ENCODE assay signal across 25 cellular contexts in the genomic region with DNA sequence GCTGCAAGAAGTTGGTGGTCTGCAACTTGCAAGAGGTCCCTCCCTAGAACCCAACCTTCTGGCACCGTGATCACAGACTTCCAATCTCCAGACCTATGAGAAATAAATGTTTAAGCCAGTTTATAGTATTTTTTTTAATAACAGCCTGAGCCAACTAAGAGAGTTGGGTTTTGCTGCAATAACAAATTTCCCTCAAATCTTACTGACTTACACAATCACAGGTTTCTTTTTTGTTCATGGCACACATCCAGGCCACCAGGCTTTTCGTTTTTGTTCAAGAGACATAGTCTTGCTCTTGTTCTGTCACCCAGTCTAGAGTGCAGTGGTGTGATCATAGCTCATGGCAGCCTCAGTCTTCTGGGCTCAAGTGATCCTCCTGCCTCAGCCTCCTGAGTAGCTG. TPM values are rescaled to one million over a fixed set of nuclear protein-coding genes. Genes with fewer than 3 reads are reported as not detected.
"Had no signal": no experiment of that assay in that cellular context is flagged by ENCODE, and none has a peak within 500 bp of the region (broad histone marks: within the 10 kb centered on the region; RNA-seq: fewer than 3 reads in every experiment).

No MANE protein-coding gene starts in this region.

- ATAC-seq: activated CD8-positive, alpha-beta T cell treated with anti-CD3 and anti-CD28 coated beads, Interleukin-2, amount 10 ng/mL, durations not matched to agents 7 days and 5 days; PC-3; T-helper 17 cell; WTC11 had no signal

- FAIRE-seq: astrocyte had no signal

- H3K9me3 Mint-ChIP-seq: activated naive CD4-positive, alpha-beta T cell treated with anti-CD3 and anti-CD28 coated beads for 36 hours; activated T-cell treated with anti-CD3 and anti-CD28 coated beads, Interleukin-2, amount 50 U/mL, for 24 hours; central memory CD8-positive, alpha-beta T cell; WTC11 had no signal

- H3K27ac Mint-ChIP-seq: activated CD8-positive, alpha-beta T cell treated with anti-CD3 and anti-CD28 coated beads, Interleukin-2, amount 10 ng/mL, durations not matched to agents 7 days and 5 days; activated naive CD4-positive, alpha-beta T cell treated with anti-CD3 and anti-CD28 coated beads for 36 hours; activated naive CD8-positive, alpha-beta T cell; activated T-cell treated with anti-CD3 and anti-CD28 coated beads, Interleukin-2, amount 50 U/mL, for 24 hours; brain; T-helper 17 cell; WTC11 had no signal

- H3K4me3 Mint-ChIP-seq: activated CD8-positive, alpha-beta T cell treated with anti-CD3 and anti-CD28 coated beads, Interleukin-2, amount 10 ng/mL, durations not matched to agents 7 days and 5 days; activated naive CD4-positive, alpha-beta T cell treated with anti-CD3 and anti-CD28 coated beads for 36 hours; activated naive CD8-positive, alpha-beta T cell; activated T-cell treated with anti-CD3 and anti-CD28 coated beads, Interleukin-2, amount 50 U/mL, for 24 hours; brain; central memory CD8-positive, alpha-beta T cell; T-helper 17 cell; WTC11 had no signal

- DNase-seq: activated CD4-positive, alpha-beta T cell treated with anti-CD3 and anti-CD28 coated beads for 48 hours; activated CD4-positive, alpha-beta T cell treated with anti-CD3 and anti-CD28 coated beads, Interleukin-2, amount 50 U/mL, for 4 hours; activated CD4-positive, CD25-positive, alpha-beta regulatory T cell treated with anti-CD3 and anti-CD28 coated beads, Interleukin-2, amount 50 U/mL, for 72 hours; activated CD8-positive, alpha-beta memory T cell treated with anti-CD3 and anti-CD28 coated beads, Interleukin-2, amount 50 U/mL, for 48 hours; activated CD8-positive, alpha-beta T cell treated with anti-CD3 and anti-CD28 coated beads, Interleukin-2, amount 10 ng/mL, durations not matched to agents 7 days and 5 days; activated gamma-delta T cell; activated naive CD4-positive, alpha-beta T cell treated with anti-CD3 and anti-CD28 coated beads for 36 hours; activated T-cell treated with anti-CD3 and anti-CD28 coated beads, Interleukin-2, amount 50 U/mL, for 24 hours; amygdala; Kasumi-1; NCI-H1105 treated with DMSO at 0.1 percent for 48 hours; NCI-H1436 treated with DMSO at 0.1 percent for 48 hours; NCI-H187; NCI-H2081; NCI-H510A treated with DMSO at 0.1 percent for 48 hours; NCI-H69; PC-3; SIG-M5; T-helper 17 cell; T-helper 9 cell had no signal

- H3K36me3 Mint-ChIP-seq: activated naive CD8-positive, alpha-beta T cell had no signal

RNA-seq across cellular contexts. Expression of a gene that starts 2.0 kb away (rescaled TPM):
- total RNA-seq: activated CD8-positive, alpha-beta T cell treated with anti-CD3 and anti-CD28 coated beads, Interleukin-2, amount 10 ng/mL, durations not matched to agents 7 days and 5 days; activated naive CD4-positive, alpha-beta T cell treated with anti-CD3 and anti-CD28 coated beads for 36 hours; astrocyte; PC-3; T-helper 17 cell had no signal

RNA-seq across cellular contexts. Expression of a gene that starts 14.2 kb away (rescaled TPM):
- total RNA-seq: T-helper 17 cell had no signal
